19 cellular contexts compared by ENCODE assay signal in genomic region chr2:75146221-75146902, GRCh38. TPM values are rescaled to one million over a fixed set of nuclear protein-coding genes. Genes with fewer than 3 reads are reported as not detected.
DNase-seq lines count a peak whose midpoint lies in the region; ATAC-seq and TF ChIP-seq lines count a peak whose summit lies in the region.
"Had no signal": no experiment of that assay in that cellular context is flagged by ENCODE, and none has a peak within 500 bp of the region (broad histone marks: within the 10 kb centered on the region; RNA-seq: fewer than 3 reads in every experiment).

No MANE protein-coding gene starts in this region.

- H3K27ac Mint-ChIP-seq in activated CD4-positive, alpha-beta T cell treated with anti-CD3 and anti-CD28 coated beads, Interleukin-2, amount 10 ng/mL, durations not matched to agents 24 days and 14 days, result no peak overlapping the region
- H3K27ac Mint-ChIP-seq in stimulated activated naive B cell treated with anti-CD40 and anti-IgM and Interleukin-4, amounts not matched to agents 10 μg/mL and 1 μg/mL and 100 μg/mL, for 72 hours, result no peak overlapping the region
- H3K27ac Mint-ChIP-seq: T-helper 1 cell treated with Interleukin-12 subunit alpha and Interleukin-12 subunit beta and Interleukin-4 antibody, amounts not matched to agents 30 μg/mL and 1 μg/mL, for 36 hours had no signal

- no peak overlapping the region for H3K4me3 ChIP-seq in esophagus muscularis mucosa

- no peaks in the 10 kb centered on the region for H3K4me1 Mint-ChIP-seq in activated CD4-positive, alpha-beta T cell treated with anti-CD3 and anti-CD28 coated beads, Interleukin-2, amount 10 ng/mL, durations not matched to agents 24 days and 14 days
- H3K4me1 Mint-ChIP-seq in stimulated activated naive B cell treated with anti-CD40 and anti-IgM and Interleukin-4, amounts not matched to agents 10 μg/mL and 1 μg/mL and 100 μg/mL, for 72 hours, result peaks cover 4 to 8% of the 10 kb centered on the region in 2 donors

- H3K27me3 ChIP-seq in esophagus muscularis mucosa, result no peaks in the 10 kb centered on the region

- no peaks in the 10 kb centered on the region for H3K9me3 ChIP-seq in esophagus muscularis mucosa

- no peak for TF ChIP-seq EP300 in esophagus muscularis mucosa (IDR thresholded peaks at IDR 0.05)

- H3K9me3 Mint-ChIP-seq in activated CD4-positive, alpha-beta T cell treated with anti-CD3 and anti-CD28 coated beads, Interleukin-2, amount 10 ng/mL, durations not matched to agents 24 days and 14 days, result no peaks in the 10 kb centered on the region
- peaks cover 0 to 1% of the 10 kb centered on the region in 2 donors for H3K9me3 Mint-ChIP-seq in stimulated activated naive B cell treated with anti-CD40 and anti-IgM and Interleukin-4, amounts not matched to agents 10 μg/mL and 1 μg/mL and 100 μg/mL, for 72 hours
- H3K9me3 Mint-ChIP-seq: T-helper 1 cell treated with Interleukin-12 subunit alpha and Interleukin-12 subunit beta and Interleukin-4 antibody, amounts not matched to agents 30 μg/mL and 1 μg/mL, for 36 hours had no signal

- peaks cover 0 to 34% (median 6%) of the 10 kb centered on the region in 4 donors for H3K4me1 ChIP-seq in esophagus muscularis mucosa

- TF ChIP-seq POLR2A in esophagus muscularis mucosa (IDR thresholded peaks at IDR 0.05; ENCODE audit: low read depth), result no peak

- ATAC-seq in stimulated activated naive B cell treated with anti-CD40 and anti-IgM and Interleukin-4, amounts not matched to agents 10 μg/mL and 1 μg/mL and 100 μg/mL, for 72 hours (replicated peaks), result no peak
- ATAC-seq in HG02973 (IDR thresholded peaks at IDR 0.05; ENCODE audit: unreplicated experiment), result no peak
- ATAC-seq: PC-3, SK-N-SH treated with all-trans-retinoic acid at 6 μM for 48 hours had no signal

- no peaks in the 10 kb centered on the region for H3K27me3 Mint-ChIP-seq in activated CD4-positive, alpha-beta T cell treated with anti-CD3 and anti-CD28 coated beads, Interleukin-2, amount 10 ng/mL, durations not matched to agents 24 days and 14 days
- peaks cover 8 to 14% of the 10 kb centered on the region in 2 donors for H3K27me3 Mint-ChIP-seq in stimulated activated naive B cell treated with anti-CD40 and anti-IgM and Interleukin-4, amounts not matched to agents 10 μg/mL and 1 μg/mL and 100 μg/mL, for 72 hours

- TF ChIP-seq CTCF in esophagus muscularis mucosa (IDR thresholded peaks at IDR 0.05), result no peak

- peak overlapping the region in 1 of 4 donors; percentile 34 for H3K27ac ChIP-seq in esophagus muscularis mucosa (replicated peaks in 1 of 4)

- no peaks in the 10 kb centered on the region for H3K36me3 ChIP-seq in esophagus muscularis mucosa

- DNase-seq in activated CD4-positive, alpha-beta T cell treated with anti-CD3 and anti-CD28 coated beads, Interleukin-2, amount 10 ng/mL, durations not matched to agents 24 days and 14 days, result peak; percentile 36
- DNase-seq in activated CD4-positive, alpha-beta T cell treated with anti-CD3 and anti-CD28 coated beads for 4 hours, result no peak
- DNase-seq in NCI-H226 (peak; percentile 69), esophagus muscularis mucosa (ENCODE audit: extremely low spot score) (peak; percentile 68), SK-N-DZ (ENCODE audit: low spot score) (no peak), NCI-H187 treated with DMSO at 0.1 percent for 48 hours (lab: John Stamatoyannopoulos, UW) (no peak)
- DNase-seq in stimulated activated naive B cell treated with anti-CD40 and anti-IgM and Interleukin-4, amounts not matched to agents 10 μg/mL and 1 μg/mL and 100 μg/mL, for 72 hours, result no peak
- DNase-seq: 8988T, GDM1, Karpas-422, MV-4-11, NCI-H1417 treated with DMSO at 0.1 percent for 48 hours, NCI-H2081 treated with DMSO at 0.1 percent for 48 hours, NCI-H2227 treated with DMSO at 0.1 percent for 48 hours, NCI-H526 treated with DMSO at 0.1 percent for 48 hours, PC-3 had no signal

- no peaks in the 10 kb centered on the region for H3K36me3 Mint-ChIP-seq in activated CD4-positive, alpha-beta T cell treated with anti-CD3 and anti-CD28 coated beads, Interleukin-2, amount 10 ng/mL, durations not matched to agents 24 days and 14 days (ENCODE audit: low read depth)
- peaks cover 0 to 3% of the 10 kb centered on the region in 2 donors for H3K36me3 Mint-ChIP-seq in stimulated activated naive B cell treated with anti-CD40 and anti-IgM and Interleukin-4, amounts not matched to agents 10 μg/mL and 1 μg/mL and 100 μg/mL, for 72 hours

- 88% methylated on average over 5 of the region's 5 CpGs for WGBS in esophagus muscularis mucosa

- no peak overlapping the region for H3K4me3 Mint-ChIP-seq in activated CD4-positive, alpha-beta T cell treated with anti-CD3 and anti-CD28 coated beads, Interleukin-2, amount 10 ng/mL, durations not matched to agents 24 days and 14 days
- H3K4me3 Mint-ChIP-seq in stimulated activated naive B cell treated with anti-CD40 and anti-IgM and Interleukin-4, amounts not matched to agents 10 μg/mL and 1 μg/mL and 100 μg/mL, for 72 hours, result no peak overlapping the region
- H3K4me3 Mint-ChIP-seq: T-helper 1 cell treated with Interleukin-12 subunit alpha and Interleukin-12 subunit beta and Interleukin-4 antibody, amounts not matched to agents 30 μg/mL and 1 μg/mL, for 36 hours had no signal

- intact Hi-C loops in activated CD4-positive, alpha-beta T cell treated with anti-CD3 and anti-CD28 coated beads, Interleukin-2, amount 10 ng/mL, durations not matched to agents 24 days and 14 days (cut with micrococcal nuclease), result no loop called here
- intact Hi-C loops in esophagus muscularis mucosa (cut with DNase I), result no loop called here

RNA-seq across cellular contexts. Expression of gene TACR1, which starts 53.0 kb away (rescaled TPM):
- total RNA-seq in activated CD4-positive, alpha-beta T cell treated with anti-CD3 and anti-CD28 coated beads, Interleukin-2, amount 10 ng/mL, durations not matched to agents 24 days and 14 days, result not detected in 2 replicates
- total RNA-seq in esophagus muscularis mucosa, result 1 to 10 TPM; 1.2 to 6.5 (median 2.7) TPM
- not detected in 2 replicates for polyA plus RNA-seq in SK-N-DZ (2014; cell fraction: cytosol; rRNA removed)
- polyA plus RNA-seq in SK-N-DZ (2014; cell fraction: nucleus; rRNA removed), result not detected in 2 replicates
- total RNA-seq: PC-3 had no signal

Comparison
In these comparisons a context has a peak if more than half of its experiments do, and no peak if none do; other contexts are left out.
1. DNase-seq: peak in activated CD4-positive, alpha-beta T cell treated with anti-CD3 and anti-CD28 coated beads, Interleukin-2, amount 10 ng/mL, durations not matched to agents 24 days and 14 days (single experiment), NCI-H226 (single experiment) and esophagus muscularis mucosa (single experiment); none in activated CD4-positive, alpha-beta T cell treated with anti-CD3 and anti-CD28 coated beads for 4 hours (0 of 2), SK-N-DZ (single experiment), stimulated activated naive B cell treated with anti-CD40 and anti-IgM and Interleukin-4, amounts not matched to agents 10 μg/mL and 1 μg/mL and 100 μg/mL, for 72 hours (single experiment) and NCI-H187 treated with DMSO at 0.1 percent for 48 hours (single experiment).